ENCODE assay signal across 12 cellular contexts in the genomic region with DNA sequence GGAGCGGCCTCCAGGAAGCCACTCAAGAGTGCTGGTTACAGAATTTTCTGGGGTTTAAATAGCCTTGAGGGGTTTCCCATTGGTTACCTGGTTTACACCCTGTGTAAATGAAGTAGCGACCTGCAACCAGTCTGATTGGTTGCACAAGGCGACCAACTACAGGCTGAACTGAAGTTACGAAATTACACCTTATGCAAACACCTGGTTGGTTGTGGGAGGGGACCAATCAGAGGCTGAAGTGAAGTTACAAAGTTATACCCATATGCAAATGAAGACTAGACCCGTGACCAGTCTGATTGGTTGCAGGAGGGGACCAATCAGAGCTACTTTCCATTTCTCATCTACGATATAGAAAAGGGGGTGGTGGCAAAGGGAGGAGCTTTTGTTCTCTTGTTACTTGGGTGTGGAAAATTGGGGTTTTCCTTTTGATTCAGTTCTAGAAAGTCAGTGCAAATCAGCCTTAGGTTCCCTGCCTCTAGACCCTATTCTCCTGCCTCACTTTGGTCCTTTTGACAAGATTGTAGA. TPM values are rescaled to one million over a fixed set of nuclear protein-coding genes. Genes with fewer than 3 reads are reported as not detected.
DNase-seq lines count a peak whose midpoint lies in the region; ATAC-seq and TF ChIP-seq lines count a peak whose summit lies in the region.
"Had no signal": no experiment of that assay in that cellular context is flagged by ENCODE, and none has a peak within 500 bp of the region (broad histone marks: within the 10 kb centered on the region; RNA-seq: fewer than 3 reads in every experiment).

No MANE protein-coding gene starts in this region.

- H3K4me2 ChIP-seq in GM23338 (no peak overlapping the region), OCI-LY3 (ENCODE audit: low read length) (peak overlapping the region; percentile 34), hepatocyte (no peak overlapping the region)

- no peak overlapping the region for H3K27ac Mint-ChIP-seq in activated CD4-positive, alpha-beta T cell treated with anti-CD3 and anti-CD28 coated beads for 36 hours
- no peak overlapping the region for H3K27ac Mint-ChIP-seq in GM23338
- H3K27ac Mint-ChIP-seq: progenitor cell of endocrine pancreas had no signal

- H3K4me1 Mint-ChIP-seq in activated CD4-positive, alpha-beta T cell treated with anti-CD3 and anti-CD28 coated beads for 36 hours, result peaks cover 16% of the 10 kb centered on the region
- no peaks in the 10 kb centered on the region for H3K4me1 Mint-ChIP-seq in GM23338

- H3K79me2 ChIP-seq in GM23338 (replicated peaks; ENCODE audit: insufficient read depth), result no peaks in the 10 kb centered on the region
- no peaks in the 10 kb centered on the region for H3K79me2 ChIP-seq in OCI-LY3 (ENCODE audit: low read length)
- H3K79me2 ChIP-seq in hepatocyte, result no peaks in the 10 kb centered on the region

- H3K36me3 ChIP-seq in GM23338 (ENCODE audit: insufficient read depth) (peaks cover 9% of the 10 kb centered on the region; the same call in 1 of the 2 replicates), OCI-LY3 (replicated peaks; ENCODE audit: low read depth, low read length) (no peaks in the 10 kb centered on the region), left lung (no peaks in the 10 kb centered on the region), hepatocyte (replicated peaks; ENCODE audit: insufficient read depth, low read depth) (no peaks in the 10 kb centered on the region)

- no peak overlapping the region for H3K4me3 Mint-ChIP-seq in activated CD4-positive, alpha-beta T cell treated with anti-CD3 and anti-CD28 coated beads for 36 hours
- H3K4me3 Mint-ChIP-seq in GM23338, result no peak overlapping the region

- no peak overlapping the region for H3K27ac ChIP-seq in GM23338 (ENCODE audit: low read depth)
- no peak overlapping the region for H3K27ac ChIP-seq in OCI-LY3 (ENCODE audit: low read length)
- H3K27ac ChIP-seq in left lung, result no peak overlapping the region
- no peak overlapping the region for H3K27ac ChIP-seq in hepatocyte

- no peak for TF ChIP-seq CTCF in GM23338 (conservative IDR thresholded peaks at IDR 0.05; ENCODE audit: low read depth in 2 of 2)
- TF ChIP-seq CTCF in OCI-LY3 (IDR thresholded peaks at IDR 0.05; ENCODE audit: low read depth, low read length), result no peak
- no peak for TF ChIP-seq CTCF in left lung (IDR thresholded peaks at IDR 0.05)
- no peak for TF ChIP-seq CTCF in hepatocyte (IDR thresholded peaks at IDR 0.05; ENCODE audit: poor library complexity)

- POLR2A ChIA-PET in activated CD4-positive, alpha-beta T cell treated with anti-CD3 and anti-CD28 coated beads for 36 hours (lab: Charles Lee), result no interaction called here

- no peaks in the 10 kb centered on the region for H3K9me3 Mint-ChIP-seq in activated CD4-positive, alpha-beta T cell treated with anti-CD3 and anti-CD28 coated beads for 36 hours (ENCODE audit: low read depth)
- peaks cover 60% of the 10 kb centered on the region for H3K9me3 Mint-ChIP-seq in GM23338

- no peaks in the 10 kb centered on the region for H4K20me1 ChIP-seq in GM23338 (replicated peaks; ENCODE audit: insufficient read depth)
- no peaks in the 10 kb centered on the region for H4K20me1 ChIP-seq in OCI-LY3 (ENCODE audit: insufficient read depth, low read length)
- no peaks in the 10 kb centered on the region for H4K20me1 ChIP-seq in hepatocyte (ENCODE audit: insufficient read depth, poor library complexity, severe bottlenecking)

- H3K9me3 ChIP-seq in OCI-LY3 (ENCODE audit: insufficient read depth, low read length) (no peaks in the 10 kb centered on the region), left lung (no peaks in the 10 kb centered on the region), hepatocyte (ENCODE audit: low read depth) (no peaks in the 10 kb centered on the region)

- no peaks in the 10 kb centered on the region for H3K36me3 Mint-ChIP-seq in activated CD4-positive, alpha-beta T cell treated with anti-CD3 and anti-CD28 coated beads for 36 hours (ENCODE audit: low read depth)
- peaks cover 2% of the 10 kb centered on the region; the same call in 2 of the 3 replicates for H3K36me3 Mint-ChIP-seq in GM23338 (ENCODE audit: low read depth)

- no peaks in the 10 kb centered on the region for H3K9me2 ChIP-seq in GM23338 (ENCODE audit: insufficient read depth)
- no peaks in the 10 kb centered on the region for H3K9me2 ChIP-seq in hepatocyte (replicated peaks; ENCODE audit: insufficient read depth)

- no peaks in the 10 kb centered on the region for H3F3A ChIP-seq in GM23338 (replicated peaks; ENCODE audit: low read depth)

- no peak overlapping the region for H3K9ac ChIP-seq in OCI-LY3 (ENCODE audit: low read length)

- WGBS in hepatocyte (ENCODE audit: low lambda C conversion rate, missing lambda C conversion rate), result 92% methylated on average over 6 of the region's 6 CpGs

- ATAC-seq in activated CD4-positive, alpha-beta T cell treated with anti-CD3 and anti-CD28 coated beads for 36 hours, result peak; percentile 87
- ATAC-seq in GM23338 (no peak), left lung (peak; percentile 93), HG03280 (IDR thresholded peaks at IDR 0.05; ENCODE audit: unreplicated experiment) (no peak)

- H3K27me3 Mint-ChIP-seq in activated CD4-positive, alpha-beta T cell treated with anti-CD3 and anti-CD28 coated beads for 36 hours, result peaks cover 2% of the 10 kb centered on the region
- H3K27me3 Mint-ChIP-seq in GM23338 (ENCODE audit: insufficient read depth, low read depth, poor library complexity), result peaks cover 5% of the 10 kb centered on the region

- CTCF ChIA-PET in activated CD4-positive, alpha-beta T cell treated with anti-CD3 and anti-CD28 coated beads for 36 hours (lab: Charles Lee), result interaction anchor here (0.7 kb wide), 1 partner anchor 11 kb away, joined by 3 read pairs; no protein-coding TSS in a partner anchor

- DNase-seq in activated CD4-positive, alpha-beta T cell treated with anti-CD3 and anti-CD28 coated beads for 36 hours, result peak; percentile 42
- no peak for DNase-seq in activated CD4-positive, alpha-beta T cell treated with anti-CD3 and anti-CD28 coated beads for 4 hours
- DNase-seq in GM23338 (ENCODE audit: low spot score) (peak; percentile 25), left lung (peak in 1 of 2 donors; percentile 36), SIG-M5 (lab: John Stamatoyannopoulos, UW) (no peak), hepatocyte (ENCODE audit: low spot score) (no peak)
- DNase-seq: NCI-H1092, NCI-H524 treated with DMSO at 0.1 percent for 48 hours, RPMI8226 had no signal

- H3K27me3 ChIP-seq in GM23338 (ENCODE audit: insufficient read depth) (no peaks in the 10 kb centered on the region), OCI-LY3 (ENCODE audit: low read depth, low read length) (no peaks in the 10 kb centered on the region), left lung (peaks cover 0 to 49% of the 10 kb centered on the region in 2 donors), hepatocyte (no peaks in the 10 kb centered on the region)

- intact Hi-C loops in activated CD4-positive, alpha-beta T cell treated with anti-CD3 and anti-CD28 coated beads for 36 hours (cut with DNase I, micrococcal nuclease), result no loop called here
- intact Hi-C loops in left lung (cut with DNase I), result no loop called here

- H3K4me3 ChIP-seq in GM23338 (no peak overlapping the region), OCI-LY3 (ENCODE audit: low read length) (no peak overlapping the region), left lung (no peak overlapping the region), hepatocyte (no peak overlapping the region)

- H2AFZ ChIP-seq in GM23338, result no peak overlapping the region
- H2AFZ ChIP-seq in OCI-LY3 (ENCODE audit: low read depth, low read length), result no peak overlapping the region
- no peak overlapping the region for H2AFZ ChIP-seq in hepatocyte

- H3K4me1 ChIP-seq in GM23338 (ENCODE audit: insufficient read depth) (no peaks in the 10 kb centered on the region), OCI-LY3 (ENCODE audit: low read length) (peaks cover 14% of the 10 kb centered on the region), left lung (no peaks in the 10 kb centered on the region), hepatocyte (ENCODE audit: insufficient read depth) (no peaks in the 10 kb centered on the region)

TF ChIP-seq in GM23338, 12 proteins besides CTCF, POLR2A, EP300 and RAD21:
- no peak for TF ChIP-seq ZNF331 (CRISPR knock-in tag; IDR thresholded peaks at IDR 0.05; ENCODE audit: low read depth)
- no peak for TF ChIP-seq CREB1 (CRISPR knock-in tag; IDR thresholded peaks at IDR 0.05; ENCODE audit: low read depth)
- TF ChIP-seq EZH2 (IDR thresholded peaks at IDR 0.05; ENCODE audit: low read depth, unreplicated experiment), result no peak
- TF ChIP-seq, protein P1, sequence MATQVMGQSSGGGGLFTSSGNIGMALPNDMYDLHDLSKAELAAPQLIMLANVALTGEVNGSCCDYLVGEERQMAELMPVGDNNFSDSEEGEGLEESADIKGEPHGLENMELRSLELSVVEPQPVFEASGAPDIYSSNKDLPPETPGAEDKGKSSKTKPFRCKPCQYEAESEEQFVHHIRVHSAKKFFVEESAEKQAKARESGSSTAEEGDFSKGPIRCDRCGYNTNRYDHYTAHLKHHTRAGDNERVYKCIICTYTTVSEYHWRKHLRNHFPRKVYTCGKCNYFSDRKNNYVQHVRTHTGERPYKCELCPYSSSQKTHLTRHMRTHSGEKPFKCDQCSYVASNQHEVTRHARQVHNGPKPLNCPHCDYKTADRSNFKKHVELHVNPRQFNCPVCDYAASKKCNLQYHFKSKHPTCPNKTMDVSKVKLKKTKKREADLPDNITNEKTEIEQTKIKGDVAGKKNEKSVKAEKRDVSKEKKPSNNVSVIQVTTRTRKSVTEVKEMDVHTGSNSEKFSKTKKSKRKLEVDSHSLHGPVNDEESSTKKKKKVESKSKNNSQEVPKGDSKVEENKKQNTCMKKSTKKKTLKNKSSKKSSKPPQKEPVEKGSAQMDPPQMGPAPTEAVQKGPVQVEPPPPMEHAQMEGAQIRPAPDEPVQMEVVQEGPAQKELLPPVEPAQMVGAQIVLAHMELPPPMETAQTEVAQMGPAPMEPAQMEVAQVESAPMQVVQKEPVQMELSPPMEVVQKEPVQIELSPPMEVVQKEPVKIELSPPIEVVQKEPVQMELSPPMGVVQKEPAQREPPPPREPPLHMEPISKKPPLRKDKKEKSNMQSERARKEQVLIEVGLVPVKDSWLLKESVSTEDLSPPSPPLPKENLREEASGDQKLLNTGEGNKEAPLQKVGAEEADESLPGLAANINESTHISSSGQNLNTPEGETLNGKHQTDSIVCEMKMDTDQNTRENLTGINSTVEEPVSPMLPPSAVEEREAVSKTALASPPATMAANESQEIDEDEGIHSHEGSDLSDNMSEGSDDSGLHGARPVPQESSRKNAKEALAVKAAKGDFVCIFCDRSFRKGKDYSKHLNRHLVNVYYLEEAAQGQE (IDR thresholded peaks at IDR 0.05; ENCODE audit: unreplicated experiment), result no peak
- TF ChIP-seq JUNB (IDR thresholded peaks at IDR 0.05; ENCODE audit: unreplicated experiment), result no peak
- TF ChIP-seq ZNF114 (CRISPR knock-in tag; IDR thresholded peaks at IDR 0.05), result no peak
- TF ChIP-seq NANOG (IDR thresholded peaks at IDR 0.05; ENCODE audit: borderline replicate concordance), result no peak

RNA-seq across cellular contexts. Expression of gene C1orf174, which starts 22.2 kb away (rescaled TPM):
- 10 to 100 TPM; 39.8 to 49.4 TPM for total RNA-seq in activated CD4-positive, alpha-beta T cell treated with anti-CD3 and anti-CD28 coated beads for 36 hours
- 28.7 and 30.8 TPM in 2 replicates for total RNA-seq in GM23338 (2014; rRNA removed; shearing (Covaris generic))
- 26.3 and 28.5 TPM in 2 replicates for polyA plus RNA-seq in GM23338 (2016; fragmentation: Nextera tagmentation; extraction: Ambion mirVana)
- 10 to 100 TPM; 19.3 to 29.5 TPM for total RNA-seq in left lung
- 20.7 and 26.7 TPM in 2 replicates for total RNA-seq in hepatocyte
- 23.6 and 28.9 TPM in 2 replicates for polyA plus RNA-seq in hepatocyte

Comparison
In these comparisons a context has a peak if more than half of its experiments do, and no peak if none do; other contexts are left out.
1. DNase-seq: peak in activated CD4-positive, alpha-beta T cell treated with anti-CD3 and anti-CD28 coated beads for 36 hours (single experiment) and GM23338 (single experiment); none in activated CD4-positive, alpha-beta T cell treated with anti-CD3 and anti-CD28 coated beads for 4 hours (0 of 2), SIG-M5 (single experiment) and hepatocyte (single experiment).
2. ATAC-seq: peak in activated CD4-positive, alpha-beta T cell treated with anti-CD3 and anti-CD28 coated beads for 36 hours (single experiment) and left lung (single experiment); none in GM23338 (single experiment) and HG03280 (single experiment).